1 cellular context compared by ENCODE assay signal in genomic region chr1:244336232-244336899, GRCh38.
TF ChIP-seq lines count a peak whose summit lies in the region.

No MANE protein-coding gene starts in this region.

TF ChIP-seq in GM23338, 12 proteins besides CTCF, POLR2A, EP300 and RAD21 (continued from another document):
- no peak for TF ChIP-seq ZNF462 (CRISPR knock-in tag; IDR thresholded peaks at IDR 0.05)
- TF ChIP-seq JUNB (IDR thresholded peaks at IDR 0.05; ENCODE audit: unreplicated experiment) = no peak
- no peak for TF ChIP-seq ETS1 (IDR thresholded peaks at IDR 0.05)
- no peak for TF ChIP-seq CREB1 (CRISPR knock-in tag; IDR thresholded peaks at IDR 0.05; ENCODE audit: low read depth)
- TF ChIP-seq NANOG (IDR thresholded peaks at IDR 0.05; ENCODE audit: borderline replicate concordance) = no peak
- TF ChIP-seq ZNF114 (CRISPR knock-in tag; IDR thresholded peaks at IDR 0.05) = no peak
- TF ChIP-seq STAT1 (IDR thresholded peaks at IDR 0.05; ENCODE audit: unreplicated experiment) = no peak
- TF ChIP-seq ZNF331 (CRISPR knock-in tag; IDR thresholded peaks at IDR 0.05; ENCODE audit: low read depth) = no peak
- no peak for TF ChIP-seq EZH2phosphoT487 (IDR thresholded peaks at IDR 0.05; ENCODE audit: unreplicated experiment)
- no peak for TF ChIP-seq EZH2 (IDR thresholded peaks at IDR 0.05; ENCODE audit: low read depth, unreplicated experiment)
